Comparison of ENCODE assay signal across 14 cellular contexts in genomic region chr4:32858971-32859370, GRCh38.
DNase-seq lines count a peak whose midpoint lies in the region; ATAC-seq, FAIRE-seq and TF ChIP-seq lines count a peak whose summit lies in the region.
"Had no signal": no experiment of that assay in that cellular context is flagged by ENCODE, and none has a peak within 500 bp of the region (broad histone marks: within the 10 kb centered on the region; RNA-seq: fewer than 3 reads in every experiment).

No MANE protein-coding gene starts in this region.

- no peak overlapping the region for H3K27ac ChIP-seq in breast epithelium
- no peak overlapping the region for H3K27ac ChIP-seq in RWPE2 (ENCODE audit: poor library complexity, severe bottlenecking)
- H3K27ac ChIP-seq: prostate gland had no signal

- no peak for FAIRE-seq in frontal cortex (lab: Jason Lieb, UNC)

- ATAC-seq in RWPE2 (ENCODE audit: low read depth) = peak; percentile 99
- no peak for ATAC-seq in Right ventricle myocardium inferior
- no peak for ATAC-seq in GM18519 (IDR thresholded peaks at IDR 0.05; ENCODE audit: low FRiP score, unreplicated experiment)

- H3K27me3 Mint-ChIP-seq in MCF 10A (ENCODE audit: insufficient read depth, unreplicated experiment) = no peaks in the 10 kb centered on the region
- H3K27me3 Mint-ChIP-seq: activated CD4-positive, alpha-beta memory T cell treated with anti-CD3 and anti-CD28 coated beads for 36 hours; B cell had no signal

- no peak for TF ChIP-seq POLR2A in breast epithelium (IDR thresholded peaks at IDR 0.05)

- no peaks in the 10 kb centered on the region for H3K36me3 Mint-ChIP-seq in MCF 10A (ENCODE audit: insufficient read depth, unreplicated experiment)
- H3K36me3 Mint-ChIP-seq: activated CD4-positive, alpha-beta memory T cell treated with anti-CD3 and anti-CD28 coated beads for 36 hours had no signal

- H3K36me3 ChIP-seq in breast epithelium (no peaks in the 10 kb centered on the region), RWPE2 (ENCODE audit: low read depth) (no peaks in the 10 kb centered on the region)
- H3K36me3 ChIP-seq: prostate gland had no signal

- CTCF ChIA-PET in MCF 10A (lab: Yijun Ruan, JAX) = interaction anchor here (0.6 kb wide), 2 partner anchors 44 to 99 kb away, joined by 4 read pairs; no protein-coding TSS in a partner anchor

- H3K4me1 ChIP-seq in breast epithelium (no peaks in the 10 kb centered on the region), RWPE2 (ENCODE audit: insufficient read depth, poor library complexity, severe bottlenecking) (peaks cover 4% of the 10 kb centered on the region)
- H3K4me1 ChIP-seq: prostate gland had no signal

- no TSS peak for BruUV-seq in MCF 10A (replicated peaks; lab: Mats Ljungman, UMichigan)

- intact Hi-C loops in MCF 10A (cut with micrococcal nuclease) (no loop called here), breast epithelium (cut with DNase I; ENCODE audit: low total_unique reads) (no loop called here), Right ventricle myocardium inferior (cut with DNase I) (no loop called here)

- H3K4me3 ChIP-seq in breast epithelium (no peak overlapping the region), RWPE2 (ENCODE audit: severe bottlenecking) (no peak overlapping the region), fibroblast of pulmonary artery (replicated peaks; ENCODE audit: low read depth, low read length) (no peak overlapping the region)
- H3K4me3 ChIP-seq: prostate gland had no signal

- POLR2A ChIA-PET in MCF 10A (lab: Yijun Ruan, JAX) = interaction anchor here (0.7 to 1.1 kb wide), 3 partner anchors 11 to 1748 kb away, joined by 3 read pairs; no protein-coding TSS in a partner anchor

- H3K27ac Mint-ChIP-seq in MCF 10A (ENCODE audit: low read depth, unreplicated experiment) = peak overlapping the region; percentile 77
- H3K27ac Mint-ChIP-seq: activated CD4-positive, alpha-beta memory T cell treated with anti-CD3 and anti-CD28 coated beads for 36 hours; B cell had no signal

- no peaks in the 10 kb centered on the region for H3K27me3 ChIP-seq in breast epithelium
- no peaks in the 10 kb centered on the region for H3K27me3 ChIP-seq in RWPE2 (ENCODE audit: insufficient read depth, poor library complexity, severe bottlenecking)

- H3K9me3 Mint-ChIP-seq in MCF 10A (ENCODE audit: unreplicated experiment) = peaks cover 8% of the 10 kb centered on the region

- TF ChIP-seq CTCF in MCF 10A (IDR thresholded peaks at IDR 0.05; ENCODE audit: unreplicated experiment) (no peak), breast epithelium (IDR thresholded peaks at IDR 0.05) (no peak), RWPE2 (IDR thresholded peaks at IDR 0.05; ENCODE audit: poor library complexity, severe bottlenecking) (no peak), fibroblast of pulmonary artery (IDR thresholded peaks at IDR 0.05; ENCODE audit: low read length, missing control alignments) (no peak)

- H3K4me3 Mint-ChIP-seq in MCF 10A (ENCODE audit: unreplicated experiment) = no peak overlapping the region
- H3K4me3 Mint-ChIP-seq: activated CD4-positive, alpha-beta memory T cell treated with anti-CD3 and anti-CD28 coated beads for 36 hours; B cell had no signal

- H3K4me1 Mint-ChIP-seq in MCF 10A (ENCODE audit: insufficient read depth, unreplicated experiment) = peaks cover 6% of the 10 kb centered on the region
- H3K4me1 Mint-ChIP-seq: B cell had no signal

- H3K9me3 ChIP-seq in breast epithelium (no peaks in the 10 kb centered on the region), RWPE2 (ENCODE audit: severe bottlenecking) (no peaks in the 10 kb centered on the region)
- H3K9me3 ChIP-seq: prostate gland had no signal

- peak; percentile 69 for DNase-seq in MCF 10A (ENCODE audit: unreplicated experiment)
- no peak for DNase-seq in breast epithelium (ENCODE audit: low spot score in 2 of 2)
- DNase-seq in RWPE2 (ENCODE audit: low spot score) = no peak
- DNase-seq in fibroblast of pulmonary artery (ENCODE audit: low read depth) = peak; percentile 67
- no peak for DNase-seq in SKM-1 treated with dmso at 0.1 percent for 144 hours (lab: John Stamatoyannopoulos, UW; ENCODE audit: unreplicated experiment)
- DNase-seq in Right ventricle myocardium inferior (ENCODE audit: missing footprints) = no peak
- no peak for DNase-seq in frontal cortex (ENCODE audit: low spot score in 2 of 2)
- DNase-seq: activated CD4-positive, alpha-beta memory T cell treated with anti-CD3 and anti-CD28 coated beads for 36 hours; activated naive CD4-positive, alpha-beta T cell treated with anti-CD3 and anti-CD28 coated beads, Interleukin-2, amount 50 U/mL, for 16 hours; effector CD4-positive, alpha-beta T cell; midbrain had no signal

Comparison
In these comparisons a context has a peak if more than half of its experiments do, and no peak if none do; other contexts are left out.
1. DNase-seq: peak in MCF 10A (single experiment) and fibroblast of pulmonary artery (single experiment); none in breast epithelium (0 of 2), RWPE2 (single experiment), SKM-1 treated with dmso at 0.1 percent for 144 hours (single experiment), Right ventricle myocardium inferior (single experiment) and frontal cortex (0 of 2).